ENCODE assay signal across 1 cellular context in genomic region chr20:25706793-25707192, GRCh38.
TF ChIP-seq lines count a peak whose summit lies in the region.

No MANE protein-coding gene starts in this region.

TF ChIP-seq in HepG2, 621 proteins besides CTCF, POLR2A, EP300 and RAD21 (continued from another document):
- no peak for TF ChIP-seq ZHX2 (IDR thresholded peaks at IDR 0.05; ENCODE audit: low read depth)
- no peak for TF ChIP-seq ZHX2 (CRISPR knock-in tag; IDR thresholded peaks at IDR 0.05; ENCODE audit: borderline replicate concordance)
- TF ChIP-seq ZNF839 (CRISPR knock-in tag; IDR thresholded peaks at IDR 0.05; ENCODE audit: borderline replicate concordance) = no peak
- TF ChIP-seq ZSCAN12 (CRISPR knock-in tag; IDR thresholded peaks at IDR 0.05) = no peak
- TF ChIP-seq ZBTB10 (CRISPR knock-in tag; IDR thresholded peaks at IDR 0.05; ENCODE audit: borderline replicate concordance) = no peak
- TF ChIP-seq HOXA7 (CRISPR knock-in tag; IDR thresholded peaks at IDR 0.05) = no peak
- no peak for TF ChIP-seq ZNF296 (CRISPR knock-in tag; conservative IDR thresholded peaks at IDR 0.05)
- TF ChIP-seq ZNF281 (CRISPR knock-in tag; IDR thresholded peaks at IDR 0.05; ENCODE audit: borderline replicate concordance) = no peak
- no peak for TF ChIP-seq ZFP36 (IDR thresholded peaks at IDR 0.05; ENCODE audit: borderline replicate concordance, low read depth, low read length, partially characterized antibody)
- TF ChIP-seq ZNF639 (CRISPR knock-in tag; conservative IDR thresholded peaks at IDR 0.05) = no peak
- TF ChIP-seq PAXIP1 (CRISPR knock-in tag; conservative IDR thresholded peaks at IDR 0.05) = no peak
- TF ChIP-seq CBX5 (CRISPR knock-in tag; IDR thresholded peaks at IDR 0.05; ENCODE audit: borderline replicate concordance) = no peak
- no peak for TF ChIP-seq ZNF770 (CRISPR knock-in tag; IDR thresholded peaks at IDR 0.05)
